In the genomic region with DNA sequence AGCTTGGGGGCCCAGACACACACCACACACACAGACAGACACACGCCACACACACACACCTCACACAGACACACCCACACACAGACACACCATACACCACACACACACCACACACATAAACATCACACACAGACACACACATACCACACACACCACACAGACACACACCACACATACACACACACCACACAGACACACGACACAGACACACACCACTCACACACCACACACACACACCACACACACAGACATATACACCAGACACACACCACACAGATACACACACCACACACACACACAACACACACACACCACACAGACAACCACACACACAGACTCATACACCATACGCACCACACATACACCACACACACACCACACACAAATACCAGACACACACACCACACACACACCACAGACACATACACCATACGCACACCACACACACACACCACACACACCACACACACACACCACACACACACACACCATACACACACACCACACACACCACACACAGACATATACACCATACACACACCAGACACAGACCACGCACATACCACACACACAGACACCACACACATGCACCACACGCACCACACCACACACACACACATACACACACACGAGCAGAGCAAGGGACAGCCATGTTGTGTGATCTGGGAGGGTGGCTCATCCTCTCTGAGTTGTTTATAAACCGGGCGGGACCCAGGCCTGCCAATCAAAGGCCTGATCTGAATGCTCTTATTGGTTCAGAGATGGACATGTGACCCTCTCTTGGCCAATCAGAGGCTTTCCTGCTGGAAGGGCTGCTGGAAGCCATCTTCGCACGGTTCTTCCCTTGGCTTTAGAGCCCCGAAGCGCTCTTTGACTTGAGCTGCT, we compare ENCODE assay signal across 2 cellular contexts.
TF ChIP-seq lines count a peak whose summit lies in the region.

No MANE protein-coding gene starts in this region.

TF ChIP-seq in HCT116, 20 proteins besides CTCF, POLR2A, EP300 and RAD21:
- no peak for TF ChIP-seq JUND (IDR thresholded peaks at IDR 0.05)
- TF ChIP-seq ELF1 (IDR thresholded peaks at IDR 0.05; ENCODE audit: borderline replicate concordance, low read depth): no peak
- TF ChIP-seq, protein P1, sequence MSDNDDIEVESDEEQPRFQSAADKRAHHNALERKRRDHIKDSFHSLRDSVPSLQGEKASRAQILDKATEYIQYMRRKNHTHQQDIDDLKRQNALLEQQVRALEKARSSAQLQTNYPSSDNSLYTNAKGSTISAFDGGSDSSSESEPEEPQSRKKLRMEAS (IDR thresholded peaks at IDR 0.05): no peak
- no peak for TF ChIP-seq SP1 (IDR thresholded peaks at IDR 0.05; ENCODE audit: low read depth)
- TF ChIP-seq SRF (IDR thresholded peaks at IDR 0.05; ENCODE audit: low read depth): no peak
- TF ChIP-seq, protein P2, sequence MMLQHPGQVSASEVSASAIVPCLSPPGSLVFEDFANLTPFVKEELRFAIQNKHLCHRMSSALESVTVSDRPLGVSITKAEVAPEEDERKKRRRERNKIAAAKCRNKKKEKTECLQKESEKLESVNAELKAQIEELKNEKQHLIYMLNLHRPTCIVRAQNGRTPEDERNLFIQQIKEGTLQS (IDR thresholded peaks at IDR 0.05): no peak
- no peak for TF ChIP-seq EZH2 (IDR thresholded peaks at IDR 0.05)
- peak; percentile 92 for TF ChIP-seq YY1 (IDR thresholded peaks at IDR 0.05; ENCODE audit: extremely low read depth, insufficient replicate concordance, low read depth, low read length)
- no peak for TF ChIP-seq ZNF274 (IDR thresholded peaks at IDR 0.05; ENCODE audit: low read depth, low read length)
- no peak for TF ChIP-seq FOSL1 (IDR thresholded peaks at IDR 0.05; ENCODE audit: low read depth)
- TF ChIP-seq CEBPB (IDR thresholded peaks at IDR 0.05; ENCODE audit: low read depth): no peak
- TF ChIP-seq, protein P3, sequence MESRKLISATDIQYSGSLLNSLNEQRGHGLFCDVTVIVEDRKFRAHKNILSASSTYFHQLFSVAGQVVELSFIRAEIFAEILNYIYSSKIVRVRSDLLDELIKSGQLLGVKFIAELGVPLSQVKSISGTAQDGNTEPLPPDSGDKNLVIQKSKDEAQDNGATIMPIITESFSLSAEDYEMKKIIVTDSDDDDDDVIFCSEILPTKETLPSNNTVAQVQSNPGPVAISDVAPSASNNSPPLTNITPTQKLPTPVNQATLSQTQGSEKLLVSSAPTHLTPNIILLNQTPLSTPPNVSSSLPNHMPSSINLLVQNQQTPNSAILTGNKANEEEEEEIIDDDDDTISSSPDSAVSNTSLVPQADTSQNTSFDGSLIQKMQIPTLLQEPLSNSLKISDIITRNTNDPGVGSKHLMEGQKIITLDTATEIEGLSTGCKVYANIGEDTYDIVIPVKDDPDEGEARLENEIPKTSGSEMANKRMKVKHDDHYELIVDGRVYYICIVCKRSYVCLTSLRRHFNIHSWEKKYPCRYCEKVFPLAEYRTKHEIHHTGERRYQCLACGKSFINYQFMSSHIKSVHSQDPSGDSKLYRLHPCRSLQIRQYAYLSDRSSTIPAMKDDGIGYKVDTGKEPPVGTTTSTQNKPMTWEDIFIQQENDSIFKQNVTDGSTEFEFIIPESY (IDR thresholded peaks at IDR 0.05; ENCODE audit: extremely low read depth, insufficient replicate concordance, low read length): peak; percentile 66
- no peak for TF ChIP-seq SIN3A (IDR thresholded peaks at IDR 0.05; ENCODE audit: low read depth)
- no peak for TF ChIP-seq EZH2phosphoT487 (IDR thresholded peaks at IDR 0.05; ENCODE audit: borderline replicate concordance)
- no peak for TF ChIP-seq ZFX (IDR thresholded peaks at IDR 0.05)
- TF ChIP-seq CBX3 (IDR thresholded peaks at IDR 0.05; ENCODE audit: low read depth): no peak
- TF ChIP-seq, protein P4, sequence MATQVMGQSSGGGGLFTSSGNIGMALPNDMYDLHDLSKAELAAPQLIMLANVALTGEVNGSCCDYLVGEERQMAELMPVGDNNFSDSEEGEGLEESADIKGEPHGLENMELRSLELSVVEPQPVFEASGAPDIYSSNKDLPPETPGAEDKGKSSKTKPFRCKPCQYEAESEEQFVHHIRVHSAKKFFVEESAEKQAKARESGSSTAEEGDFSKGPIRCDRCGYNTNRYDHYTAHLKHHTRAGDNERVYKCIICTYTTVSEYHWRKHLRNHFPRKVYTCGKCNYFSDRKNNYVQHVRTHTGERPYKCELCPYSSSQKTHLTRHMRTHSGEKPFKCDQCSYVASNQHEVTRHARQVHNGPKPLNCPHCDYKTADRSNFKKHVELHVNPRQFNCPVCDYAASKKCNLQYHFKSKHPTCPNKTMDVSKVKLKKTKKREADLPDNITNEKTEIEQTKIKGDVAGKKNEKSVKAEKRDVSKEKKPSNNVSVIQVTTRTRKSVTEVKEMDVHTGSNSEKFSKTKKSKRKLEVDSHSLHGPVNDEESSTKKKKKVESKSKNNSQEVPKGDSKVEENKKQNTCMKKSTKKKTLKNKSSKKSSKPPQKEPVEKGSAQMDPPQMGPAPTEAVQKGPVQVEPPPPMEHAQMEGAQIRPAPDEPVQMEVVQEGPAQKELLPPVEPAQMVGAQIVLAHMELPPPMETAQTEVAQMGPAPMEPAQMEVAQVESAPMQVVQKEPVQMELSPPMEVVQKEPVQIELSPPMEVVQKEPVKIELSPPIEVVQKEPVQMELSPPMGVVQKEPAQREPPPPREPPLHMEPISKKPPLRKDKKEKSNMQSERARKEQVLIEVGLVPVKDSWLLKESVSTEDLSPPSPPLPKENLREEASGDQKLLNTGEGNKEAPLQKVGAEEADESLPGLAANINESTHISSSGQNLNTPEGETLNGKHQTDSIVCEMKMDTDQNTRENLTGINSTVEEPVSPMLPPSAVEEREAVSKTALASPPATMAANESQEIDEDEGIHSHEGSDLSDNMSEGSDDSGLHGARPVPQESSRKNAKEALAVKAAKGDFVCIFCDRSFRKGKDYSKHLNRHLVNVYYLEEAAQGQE (IDR thresholded peaks at IDR 0.05; ENCODE audit: low read depth): no peak
- peak; percentile 75 for TF ChIP-seq TCF7L2 (IDR thresholded peaks at IDR 0.05; ENCODE audit: borderline replicate concordance, extremely low read depth, insufficient read depth, insufficient read length)
- TF ChIP-seq EGR1 (IDR thresholded peaks at IDR 0.05; ENCODE audit: low read depth): no peak
- peak; percentile 96 for TF ChIP-seq POLR2AphosphoS5 (IDR thresholded peaks at IDR 0.05; ENCODE audit: low read depth, low read length)

TF ChIP-seq in H1, 55 proteins besides CTCF, POLR2A, EP300 and RAD21:
- 0 out of 2 replicates have a peak, but pooled peaks have one; percentile 53 for TF ChIP-seq SP1 (IDR thresholded peaks at IDR 0.05; ENCODE audit: low read depth, low read length)
- TF ChIP-seq TEAD4 (IDR thresholded peaks at IDR 0.05; ENCODE audit: low read depth, low read length): no peak
- 0 out of 2 replicates have a peak, but pooled peaks have one; percentile 20 for TF ChIP-seq CHD2 (IDR thresholded peaks at IDR 0.05; ENCODE audit: low read length)
- TF ChIP-seq, protein P5, sequence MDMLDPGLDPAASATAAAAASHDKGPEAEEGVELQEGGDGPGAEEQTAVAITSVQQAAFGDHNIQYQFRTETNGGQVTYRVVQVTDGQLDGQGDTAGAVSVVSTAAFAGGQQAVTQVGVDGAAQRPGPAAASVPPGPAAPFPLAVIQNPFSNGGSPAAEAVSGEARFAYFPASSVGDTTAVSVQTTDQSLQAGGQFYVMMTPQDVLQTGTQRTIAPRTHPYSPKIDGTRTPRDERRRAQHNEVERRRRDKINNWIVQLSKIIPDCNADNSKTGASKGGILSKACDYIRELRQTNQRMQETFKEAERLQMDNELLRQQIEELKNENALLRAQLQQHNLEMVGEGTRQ (IDR thresholded peaks at IDR 0.05; ENCODE audit: low read length): peak; percentile 86
- peak; percentile 54; the same call in 1 of the 2 replicates for TF ChIP-seq YY1 (IDR thresholded peaks at IDR 0.05; ENCODE audit: low read depth, low read length)
